8 cellular contexts compared by ENCODE assay signal in the genomic region with DNA sequence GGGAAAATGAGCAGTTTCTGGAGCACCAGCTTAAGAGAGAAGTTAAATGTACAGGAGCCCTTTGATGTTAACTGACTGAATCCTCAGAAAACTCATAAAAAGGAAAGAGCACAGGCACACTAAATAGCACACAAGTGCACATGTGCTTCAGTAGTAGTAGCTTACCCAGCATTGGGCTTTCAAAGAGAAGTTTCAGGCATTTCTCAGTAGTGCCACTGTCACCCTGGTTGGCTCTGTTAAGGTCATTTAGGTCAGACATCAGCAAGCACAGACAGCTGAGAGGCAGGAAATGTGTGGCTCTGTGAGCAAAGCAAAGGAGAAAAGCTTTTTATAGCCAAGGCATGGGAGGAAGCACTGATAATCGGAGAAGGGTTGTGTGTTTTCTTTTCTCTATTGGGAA.
DNase-seq lines count a peak whose midpoint lies in the region; ATAC-seq and TF ChIP-seq lines count a peak whose summit lies in the region.

No MANE protein-coding gene starts in this region.

- no peak for ATAC-seq in GM18519 (IDR thresholded peaks at IDR 0.05; ENCODE audit: low FRiP score, unreplicated experiment)

- no peak overlapping the region for H2BK120ac ChIP-seq in H9 (ENCODE audit: low read depth, low read length, poor library complexity, severe bottlenecking)

- H3K79me2 ChIP-seq in H9 (ENCODE audit: insufficient read depth, low read length) = no peaks in the 10 kb centered on the region

- H3K9ac ChIP-seq in H9 (ENCODE audit: extremely low read depth, insufficient read length, low read length) = no peak overlapping the region

- H2BK12ac ChIP-seq in H9 (ENCODE audit: insufficient read length, low read depth, low read length) = no peak overlapping the region

- no peak overlapping the region for H3K18ac ChIP-seq in H9 (ENCODE audit: insufficient read length, low read depth, low read length)

- H4K5ac ChIP-seq in H9 (ENCODE audit: insufficient read length, low read depth, low read length) = no peak overlapping the region

- H3K27ac Mint-ChIP-seq in H9 = peak overlapping the region in 2 of 3 experiments; percentile 25 to 90; a peak in 2 of 7 replicates
- peak overlapping the region; percentile 62 for H3K27ac Mint-ChIP-seq in activated CD4-positive, alpha-beta memory T cell treated with anti-CD3 and anti-CD28 coated beads, Interleukin-2, amount 10 ng/mL, durations not matched to agents 7 days and 5 days

- H2BK15ac ChIP-seq in H9 (ENCODE audit: low read depth, low read length) = no peak overlapping the region

- no peak overlapping the region for H3T11ph ChIP-seq in H9 (ENCODE audit: low read length)

- H2BK20ac ChIP-seq in H9 (ENCODE audit: low read depth, low read length, poor library complexity, severe bottlenecking) = no peak overlapping the region

- H4K91ac ChIP-seq in H9 (ENCODE audit: insufficient read length, low read depth, low read length) = no peak overlapping the region

- H3K27me3 Mint-ChIP-seq in H9 (ENCODE audit: low read depth) = no peaks in the 10 kb centered on the region
- H3K27me3 Mint-ChIP-seq in activated CD4-positive, alpha-beta memory T cell treated with anti-CD3 and anti-CD28 coated beads, Interleukin-2, amount 10 ng/mL, durations not matched to agents 7 days and 5 days = peaks cover 4% of the 10 kb centered on the region

- TF ChIP-seq CTCF in H9 (conservative IDR thresholded peaks at IDR 0.05) = no peak

- peak; percentile 8 for DNase-seq in DMS153 (lab: John Stamatoyannopoulos, UW)
- no peak for DNase-seq in H9
- DNase-seq in activated CD4-positive, alpha-beta memory T cell treated with anti-CD3 and anti-CD28 coated beads, Interleukin-2, amount 10 ng/mL, durations not matched to agents 7 days and 5 days = peak; percentile 58
- DNase-seq in medulla oblongata (ENCODE audit: extremely low spot score) = peak; percentile 17
- DNase-seq in NCI-H510A treated with DMSO at 0.1 percent for 48 hours (lab: John Stamatoyannopoulos, UW) = no peak
- DNase-seq in occipital lobe (lab: John Stamatoyannopoulos, UW) = no peak
- no peak for DNase-seq in activated CD8-positive, alpha-beta memory T cell treated with anti-CD3 and anti-CD28 coated beads, Interleukin-2, amount 50 U/mL, for 4 hours

- no CpG with 5 or more reads among the region's 1 CpG for WGBS in H9 (ENCODE audit: extremely low coverage, insufficient read length, low lambda C conversion rate)

- no peak overlapping the region for H2AK5ac ChIP-seq in H9 (ENCODE audit: insufficient read length, low read length)

- POLR2A ChIA-PET in activated CD4-positive, alpha-beta memory T cell treated with anti-CD3 and anti-CD28 coated beads, Interleukin-2, amount 10 ng/mL, durations not matched to agents 7 days and 5 days (lab: Charles Lee) = interaction anchor here (1.2 to 1.7 kb wide), 6 partner anchors 20 to 98 kb away, joined by 3 to 7 read pairs (median 4); a partner anchor contains a TSS

- no peaks in the 10 kb centered on the region for H3K27me3 ChIP-seq in H9 (ENCODE audit: insufficient read depth, low read length)

- no peak overlapping the region for H2BK5ac ChIP-seq in H9 (ENCODE audit: insufficient read length, low read length)

- no peak overlapping the region for H2AFZ ChIP-seq in H9 (ENCODE audit: low read length)

- no peak overlapping the region for H3K23ac ChIP-seq in H9 (ENCODE audit: insufficient read length, low read depth, low read length)

- H3K23me2 ChIP-seq in H9 (ENCODE audit: insufficient read length, low read depth, low read length, poor library complexity, severe bottlenecking) = no peaks in the 10 kb centered on the region

- CTCF ChIA-PET in activated CD4-positive, alpha-beta memory T cell treated with anti-CD3 and anti-CD28 coated beads, Interleukin-2, amount 10 ng/mL, durations not matched to agents 7 days and 5 days (lab: Charles Lee) = interaction anchor here (1.0 kb wide), 1 partner anchor 57 kb away, joined by 3 read pairs; no protein-coding TSS in a partner anchor

- no peaks in the 10 kb centered on the region for H4K20me1 ChIP-seq in H9 (ENCODE audit: control insufficient read depth, insufficient read depth, insufficient read length)

- H3K14ac ChIP-seq in H9 (ENCODE audit: insufficient read depth, low read length) = no peak overlapping the region

- H3K27ac ChIP-seq in H9 (ENCODE audit: insufficient read length, low read depth, low read length) = no peak overlapping the region

- H3K4me1 ChIP-seq in H9 (ENCODE audit: insufficient read depth, low read length) = peaks cover 15% of the 10 kb centered on the region

- H3K9me3 ChIP-seq in H9 (ENCODE audit: control insufficient read depth, low read depth, low read length) = no peaks in the 10 kb centered on the region

- no peak overlapping the region for H3K4me3 Mint-ChIP-seq in H9
- peak overlapping the region; percentile 5 for H3K4me3 Mint-ChIP-seq in activated CD4-positive, alpha-beta memory T cell treated with anti-CD3 and anti-CD28 coated beads, Interleukin-2, amount 10 ng/mL, durations not matched to agents 7 days and 5 days

- no peak overlapping the region for H4K8ac ChIP-seq in H9 (replicated peaks; ENCODE audit: insufficient read length, low read depth, low read length)

- H3K36me3 Mint-ChIP-seq in H9 (ENCODE audit: insufficient read depth in 1 of 3, low read depth in 3 of 3) = no peaks in the 10 kb centered on the region
- peaks cover 5% of the 10 kb centered on the region for H3K36me3 Mint-ChIP-seq in activated CD4-positive, alpha-beta memory T cell treated with anti-CD3 and anti-CD28 coated beads, Interleukin-2, amount 10 ng/mL, durations not matched to agents 7 days and 5 days (ENCODE audit: low read depth)

- no peak overlapping the region for H3K56ac ChIP-seq in H9 (ENCODE audit: insufficient read length, low read depth, low read length)

- H3K79me1 ChIP-seq in H9 (ENCODE audit: insufficient read depth, low read depth, low read length, poor library complexity, severe bottlenecking) = no peaks in the 10 kb centered on the region

- no peak overlapping the region for H3K4me2 ChIP-seq in H9 (ENCODE audit: insufficient read depth, insufficient read length, low read length)

- peaks cover 38 to 40% of the 10 kb centered on the region in 2 experiments for H3K4me1 Mint-ChIP-seq in H9
- H3K4me1 Mint-ChIP-seq in activated CD4-positive, alpha-beta memory T cell treated with anti-CD3 and anti-CD28 coated beads, Interleukin-2, amount 10 ng/mL, durations not matched to agents 7 days and 5 days = peaks cover 48% of the 10 kb centered on the region

- H3K9me3 Mint-ChIP-seq in H9 = no peaks in the 10 kb centered on the region
- no peaks in the 10 kb centered on the region for H3K9me3 Mint-ChIP-seq in activated CD4-positive, alpha-beta memory T cell treated with anti-CD3 and anti-CD28 coated beads, Interleukin-2, amount 10 ng/mL, durations not matched to agents 7 days and 5 days

- H3K4ac ChIP-seq in H9 (ENCODE audit: low read depth, low read length) = no peak overlapping the region

Comparison
In these comparisons a context has a peak if more than half of its experiments do, and no peak if none do; other contexts are left out.
1. DNase-seq: peak in DMS153 (single experiment), activated CD4-positive, alpha-beta memory T cell treated with anti-CD3 and anti-CD28 coated beads, Interleukin-2, amount 10 ng/mL, durations not matched to agents 7 days and 5 days (single experiment) and medulla oblongata (single experiment); none in H9 (single experiment), NCI-H510A treated with DMSO at 0.1 percent for 48 hours (single experiment), occipital lobe (single experiment) and activated CD8-positive, alpha-beta memory T cell treated with anti-CD3 and anti-CD28 coated beads, Interleukin-2, amount 50 U/mL, for 4 hours (single experiment).